Comparison of ENCODE assay signal across 1 cellular context in genomic region chr2:71680925-71681324, GRCh38.
TF ChIP-seq lines count a peak whose summit lies in the region.

No MANE protein-coding gene starts in this region.

TF ChIP-seq in IMR-90, 13 proteins besides CTCF, POLR2A, EP300 and RAD21 (continued from another document):
- TF ChIP-seq USF2 (IDR thresholded peaks at IDR 0.05; ENCODE audit: low read depth, low read length): no peak
- TF ChIP-seq CEBPB (IDR thresholded peaks at IDR 0.05; ENCODE audit: low read depth, low read length): no peak
- TF ChIP-seq MXI1 (IDR thresholded peaks at IDR 0.05; ENCODE audit: borderline replicate concordance, low read depth, low read length): no peak
- no peak for TF ChIP-seq SMC3 (IDR thresholded peaks at IDR 0.05; ENCODE audit: low read depth, low read length)
- no peak for TF ChIP-seq ELK1 (IDR thresholded peaks at IDR 0.05; ENCODE audit: borderline replicate concordance, low read depth, low read length)
